1 cellular context compared by ENCODE assay signal in the genomic region with DNA sequence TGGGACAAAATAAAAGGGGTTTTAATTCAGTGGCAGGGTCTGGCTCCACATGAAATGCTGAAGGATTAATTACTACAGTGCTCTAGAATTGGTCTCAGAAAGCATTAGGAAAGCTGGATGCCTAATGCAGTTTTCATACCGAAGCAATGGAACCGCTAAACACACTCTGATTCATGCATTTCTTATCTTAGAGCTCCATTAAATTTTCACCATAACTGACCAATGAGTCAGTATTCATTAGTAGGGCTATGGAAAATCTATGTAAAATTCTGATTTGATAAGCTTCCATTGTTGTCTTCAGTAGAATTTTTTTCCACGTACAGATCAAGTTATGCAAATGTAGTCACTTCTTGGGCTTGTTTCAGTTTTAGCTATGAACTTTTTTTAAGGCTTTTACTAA.
TF ChIP-seq lines count a peak whose summit lies in the region.

No MANE protein-coding gene starts in this region.

TF ChIP-seq in SK-N-SH, 30 proteins besides CTCF, POLR2A, EP300 and RAD21 (continued from another document):
- TF ChIP-seq, protein P1, sequence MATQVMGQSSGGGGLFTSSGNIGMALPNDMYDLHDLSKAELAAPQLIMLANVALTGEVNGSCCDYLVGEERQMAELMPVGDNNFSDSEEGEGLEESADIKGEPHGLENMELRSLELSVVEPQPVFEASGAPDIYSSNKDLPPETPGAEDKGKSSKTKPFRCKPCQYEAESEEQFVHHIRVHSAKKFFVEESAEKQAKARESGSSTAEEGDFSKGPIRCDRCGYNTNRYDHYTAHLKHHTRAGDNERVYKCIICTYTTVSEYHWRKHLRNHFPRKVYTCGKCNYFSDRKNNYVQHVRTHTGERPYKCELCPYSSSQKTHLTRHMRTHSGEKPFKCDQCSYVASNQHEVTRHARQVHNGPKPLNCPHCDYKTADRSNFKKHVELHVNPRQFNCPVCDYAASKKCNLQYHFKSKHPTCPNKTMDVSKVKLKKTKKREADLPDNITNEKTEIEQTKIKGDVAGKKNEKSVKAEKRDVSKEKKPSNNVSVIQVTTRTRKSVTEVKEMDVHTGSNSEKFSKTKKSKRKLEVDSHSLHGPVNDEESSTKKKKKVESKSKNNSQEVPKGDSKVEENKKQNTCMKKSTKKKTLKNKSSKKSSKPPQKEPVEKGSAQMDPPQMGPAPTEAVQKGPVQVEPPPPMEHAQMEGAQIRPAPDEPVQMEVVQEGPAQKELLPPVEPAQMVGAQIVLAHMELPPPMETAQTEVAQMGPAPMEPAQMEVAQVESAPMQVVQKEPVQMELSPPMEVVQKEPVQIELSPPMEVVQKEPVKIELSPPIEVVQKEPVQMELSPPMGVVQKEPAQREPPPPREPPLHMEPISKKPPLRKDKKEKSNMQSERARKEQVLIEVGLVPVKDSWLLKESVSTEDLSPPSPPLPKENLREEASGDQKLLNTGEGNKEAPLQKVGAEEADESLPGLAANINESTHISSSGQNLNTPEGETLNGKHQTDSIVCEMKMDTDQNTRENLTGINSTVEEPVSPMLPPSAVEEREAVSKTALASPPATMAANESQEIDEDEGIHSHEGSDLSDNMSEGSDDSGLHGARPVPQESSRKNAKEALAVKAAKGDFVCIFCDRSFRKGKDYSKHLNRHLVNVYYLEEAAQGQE (IDR thresholded peaks at IDR 0.05; ENCODE audit: low read depth, low read length) = no peak
- TF ChIP-seq RCOR1 (IDR thresholded peaks at IDR 0.05; ENCODE audit: low read length) (no peak), CHD2 (IDR thresholded peaks at IDR 0.05; ENCODE audit: low read length, partially characterized antibody) (no peak), FOSL2 (IDR thresholded peaks at IDR 0.05; ENCODE audit: borderline replicate concordance, low read depth) (peak; percentile 90), MAX (IDR thresholded peaks at IDR 0.05; ENCODE audit: low read depth) (no peak), NFIC (IDR thresholded peaks at IDR 0.05; ENCODE audit: borderline replicate concordance) (peak; percentile 32; the same call in 1 of the 2 replicates), TEAD4 (IDR thresholded peaks at IDR 0.05; ENCODE audit: borderline replicate concordance, insufficient read depth) (peak; percentile 76; the same call in 1 of the 2 replicates)
